ENCODE assay signal across 20 cellular contexts in the genomic region with DNA sequence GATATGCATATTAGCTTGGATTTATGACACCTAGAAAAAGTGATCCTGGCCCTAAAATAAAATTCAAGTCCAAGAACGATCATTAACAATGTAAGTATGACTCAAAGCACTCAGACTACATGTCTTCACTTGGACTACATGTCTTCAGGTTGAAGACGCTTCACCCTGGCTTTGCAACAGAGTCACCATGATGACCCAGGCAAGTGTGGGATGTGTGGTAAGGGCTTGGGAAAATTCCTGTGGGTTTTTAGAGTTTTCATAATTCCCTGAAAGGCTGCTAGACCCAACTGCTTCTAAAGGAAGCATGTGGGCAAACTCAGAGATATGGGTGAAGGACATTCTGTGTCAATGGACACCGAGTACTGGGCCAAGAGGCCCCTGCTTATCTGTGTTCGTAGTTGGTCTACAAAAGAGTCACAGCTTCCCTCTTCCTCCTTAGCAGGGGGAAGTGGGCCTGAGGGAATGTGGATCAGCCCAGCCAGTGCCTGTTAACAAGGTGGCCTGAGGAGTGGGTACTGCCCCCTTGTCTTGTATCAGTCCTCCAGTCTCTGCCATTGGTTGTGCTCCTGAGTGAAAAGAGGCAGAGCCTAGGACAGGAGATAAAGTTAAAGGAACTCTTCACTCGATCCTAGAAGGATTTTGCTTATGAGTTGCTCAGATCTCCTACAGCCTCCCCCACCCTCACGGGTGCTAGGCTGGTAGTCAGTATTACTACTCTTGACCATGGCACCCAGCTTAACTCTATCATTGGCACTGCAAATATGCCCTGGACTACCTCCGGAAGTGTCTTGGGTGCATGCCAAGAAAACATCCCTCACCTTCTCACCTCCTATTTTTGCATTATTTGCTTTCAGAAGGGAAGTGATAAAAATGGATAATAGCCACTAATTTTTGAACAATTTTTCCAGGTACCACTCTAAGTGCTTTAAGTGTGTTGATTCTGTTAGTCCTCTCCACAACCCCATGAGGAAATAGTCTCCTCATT.
DNase-seq lines count a peak whose midpoint lies in the region; ATAC-seq and TF ChIP-seq lines count a peak whose summit lies in the region.
"Had no signal": no experiment of that assay in that cellular context is flagged by ENCODE, and none has a peak within 500 bp of the region (broad histone marks: within the 10 kb centered on the region; RNA-seq: fewer than 3 reads in every experiment).

No MANE protein-coding gene starts in this region.

- H3K4me3 ChIP-seq in adipocyte (ENCODE audit: low read length) = no peak overlapping the region
- no peak overlapping the region for H3K4me3 ChIP-seq in mucosa of descending colon
- H3K4me3 ChIP-seq: GM12878, SJSA1, uterus had no signal

- no peak for ATAC-seq in HG03469 (IDR thresholded peaks at IDR 0.05; ENCODE audit: unreplicated experiment)
- no peak for ATAC-seq in mucosa of descending colon
- ATAC-seq: activated T-helper 17 cell treated with anti-CD3 and anti-CD28 coated beads, Interleukin-2, amount 50 U/mL, for 72 hours; GM12878; naive thymus-derived CD4-positive, alpha-beta T cell had no signal

- peaks cover 74% of the 10 kb centered on the region for H3K4me1 ChIP-seq in adipocyte (ENCODE audit: control insufficient read depth, insufficient read depth, low read length)
- no peaks in the 10 kb centered on the region for H3K4me1 ChIP-seq in mucosa of descending colon (ENCODE audit: low read depth)

- no peak for TF ChIP-seq CTCF in mucosa of descending colon (IDR thresholded peaks at IDR 0.05)

- no peaks in the 10 kb centered on the region for H3K27me3 ChIP-seq in adipocyte (replicated peaks; ENCODE audit: control insufficient read depth, insufficient read depth, low read length)
- H3K27me3 ChIP-seq: SJSA1, uterus had no signal

- DNase-seq in AG20443 (ENCODE audit: low spot score) = peak; percentile 21
- DNase-seq in HT1080 (ENCODE audit: low read depth) = peak; percentile 18
- no peak for DNase-seq in adipocyte (ENCODE audit: low read depth)
- DNase-seq in glomerular visceral epithelial cell (ENCODE audit: extremely low spot score) = peak; percentile 27
- DNase-seq in activated naive CD4-positive, alpha-beta T cell (lab: John Stamatoyannopoulos, UW) = no peak
- DNase-seq in NCI-H2171 (lab: John Stamatoyannopoulos, UW) = no peak
- no peak for DNase-seq in mucosa of descending colon
- DNase-seq: activated CD4-positive, CD25-positive, alpha-beta regulatory T cell treated with anti-CD3 and anti-CD28 coated beads, Interleukin-2, amount 50 U/mL, for 72 hours; COR-L47; effector CD4-positive, alpha-beta T cell; naive thymus-derived CD4-positive, alpha-beta T cell; NCI-H446 treated with DMSO at 0.1 percent for 48 hours; posterior cingulate gyrus; stimulated activated CD4-positive, alpha-beta T cell treated with anti-CD3 and anti-CD28 coated beads, Interleukin-4, amount 100 ng/mL, for 1 hour; T-helper 9 cell; uterus had no signal

- peak overlapping the region; percentile 59 for H3K9ac ChIP-seq in adipocyte (ENCODE audit: low read length)

- H3K9me3 ChIP-seq in adipocyte (ENCODE audit: control insufficient read depth, low read length) (no peaks in the 10 kb centered on the region), mucosa of descending colon (no peaks in the 10 kb centered on the region)
- H3K9me3 ChIP-seq: SJSA1, uterus had no signal

- intact Hi-C loops in mucosa of descending colon (cut with DNase I, micrococcal nuclease) = no loop called here

- no peaks in the 10 kb centered on the region for H3K36me3 ChIP-seq in adipocyte (ENCODE audit: control insufficient read depth, insufficient read depth, low read length, severe bottlenecking)
- H3K36me3 ChIP-seq in mucosa of descending colon (ENCODE audit: low read depth) = no peaks in the 10 kb centered on the region
- H3K36me3 ChIP-seq: SJSA1, uterus had no signal

Comparison
In these comparisons a context has a peak if more than half of its experiments do, and no peak if none do; other contexts are left out.
1. DNase-seq: peak in AG20443 (single experiment), HT1080 (single experiment) and glomerular visceral epithelial cell (single experiment); none in adipocyte (single experiment), activated naive CD4-positive, alpha-beta T cell (0 of 4), NCI-H2171 (single experiment) and mucosa of descending colon (0 of 3).